In the genomic region with DNA sequence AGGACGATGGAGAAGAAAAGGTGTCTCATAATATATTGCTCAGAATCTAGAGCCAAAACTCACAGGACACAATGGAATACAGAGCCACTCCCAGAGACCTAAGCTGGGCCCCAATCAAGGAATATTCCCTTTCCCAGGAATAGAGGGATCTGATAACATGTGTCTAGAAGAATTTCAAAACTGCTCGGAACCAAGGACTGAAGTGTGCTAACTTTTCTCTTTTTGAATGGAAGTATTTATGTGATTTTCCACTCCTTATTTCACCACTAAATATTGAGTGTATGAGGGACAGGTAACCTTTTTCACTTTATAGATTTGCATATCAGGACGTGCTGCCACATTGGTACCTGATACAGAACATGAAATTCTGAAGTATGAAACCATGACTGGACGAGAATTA, we compare ENCODE assay signal across 33 cellular contexts. TPM values are rescaled to one million over a fixed set of nuclear protein-coding genes. Genes with fewer than 3 reads are reported as not detected.
DNase-seq lines count a peak whose midpoint lies in the region; ATAC-seq, FAIRE-seq and TF ChIP-seq lines count a peak whose summit lies in the region.
"Had no signal": no experiment of that assay in that cellular context is flagged by ENCODE, and none has a peak within 500 bp of the region (broad histone marks: within the 10 kb centered on the region; RNA-seq: fewer than 3 reads in every experiment).

No MANE protein-coding gene starts in this region.

- no peak for TF ChIP-seq CTCF in K562 (IDR thresholded peaks at IDR 0.05 in 2 of 3, conservative IDR thresholded peaks at IDR 0.05 in 1 of 3; ENCODE audit: insufficient read depth in 2 of 3, low read depth in 1 of 3, low read length in 3 of 3)
- TF ChIP-seq CTCF in endothelial cell (IDR thresholded peaks at IDR 0.05; ENCODE audit: unreplicated experiment), result no peak

- no peak for TF ChIP-seq RAD21 in K562 (CRISPR knock-in tag; conservative IDR thresholded peaks at IDR 0.05 in 1 of 2, IDR thresholded peaks at IDR 0.05 in 1 of 2)

- no peaks in the 10 kb centered on the region for H4K20me1 ChIP-seq in K562 (replicated peaks; ENCODE audit: control insufficient read depth, insufficient read depth, low read length)
- H4K20me1 ChIP-seq: BLaER1; BLaER1 treated with 17β-estradiol and CSF1 and Interleukin-3, amounts not matched to agents 10 nM and 100 nM had no signal

- TF ChIP-seq POLR2A in K562 (conservative IDR thresholded peaks at IDR 0.05), result no peak

- no peaks in the 10 kb centered on the region for H3K27me3 ChIP-seq in K562 (ENCODE audit: control insufficient read depth in 2 of 2, insufficient read depth in 2 of 2, low read length in 2 of 2)
- H3K27me3 ChIP-seq: BE2C; BLaER1; BLaER1 treated with 17β-estradiol and CSF1 and Interleukin-3, amounts not matched to agents 10 nM and 100 nM had no signal

- no peaks in the 10 kb centered on the region for H3K9me3 Mint-ChIP-seq in endothelial cell (ENCODE audit: unreplicated experiment)
- H3K9me3 Mint-ChIP-seq: CD4-positive, alpha-beta T cell; CD8-positive, alpha-beta memory T cell; CD8-positive, alpha-beta T cell had no signal

- H2AFZ ChIP-seq in K562 (ENCODE audit: low read depth, low read length), result no peak overlapping the region

- H3K4me2 ChIP-seq in K562 (ENCODE audit: insufficient read depth, low read length), result peak overlapping the region; percentile 24; the same call in 1 of the 2 replicates
- H3K4me2 ChIP-seq: A549, BLaER1 had no signal

- DNase-seq in K562 (ENCODE audit: extremely low read depth in 1 of 4, low spot score in 3 of 4), result no peak
- DNase-seq in endothelial cell (ENCODE audit: low spot score), result no peak
- DNase-seq in midbrain (lab: John Stamatoyannopoulos, UW), result no peak
- DNase-seq: 8988T; ACHN; AML-193; BE2C; C1 segment of cervical spinal cord; Caco-2; Calu3; CD4-positive, alpha-beta memory T cell; CD4-positive, alpha-beta T cell; CD4-positive, CD25-positive, alpha-beta regulatory T cell; CD8-positive, alpha-beta memory T cell; CD8-positive, alpha-beta T cell; COR-L47; DMS 273 treated with DMSO at 0.1 percent for 48 hours; DMS153; DMS53; DMS79; DMS79 treated with DMSO at 0.1 percent for 48 hours; DND-41; EL had no signal

- POLR2A ChIA-PET in K562 (lab: Yijun Ruan, JAX), result no interaction called here

- intact Hi-C loops in K562 (cut with micrococcal nuclease), result no loop called here

- in situ Hi-C loops in K562 (cut with MboI), result no loop called here

- BruUV-seq in K562 (replicated peaks; lab: Mats Ljungman, UMichigan), result no TSS peak

- no peaks in the 10 kb centered on the region for H3K9me1 ChIP-seq in K562 (ENCODE audit: control insufficient read depth, insufficient read depth, low read length)

- H3K9me3 ChIP-seq in K562 (replicated peaks; ENCODE audit: control insufficient read depth, insufficient read depth, low read depth, low read length), result no peaks in the 10 kb centered on the region; the same call in 1 of the 2 replicates
- H3K9me3 ChIP-seq: A549; BE2C; BLaER1; BLaER1 treated with 17β-estradiol and CSF1 and Interleukin-3, amounts not matched to agents 10 nM and 100 nM; Caco-2 had no signal

- H3K4me1 ChIP-seq in K562 (replicated peaks in 1 of 2; ENCODE audit: control insufficient read depth in 2 of 2, insufficient read depth in 2 of 2, low read length in 2 of 2), result peaks cover 0 to 13% of the 10 kb centered on the region in 2 experiments; a peak in 2 of 5 replicates
- H3K4me1 ChIP-seq: A549, BE2C, Caco-2 had no signal

- H3K4me1 Mint-ChIP-seq in endothelial cell (ENCODE audit: unreplicated experiment), result peaks cover 13% of the 10 kb centered on the region
- H3K4me1 Mint-ChIP-seq: CD14-positive monocyte; CD4-positive, alpha-beta memory T cell; CD4-positive, CD25-positive, alpha-beta regulatory T cell; CD8-positive, alpha-beta memory T cell had no signal

- no peaks in the 10 kb centered on the region for H3K36me3 Mint-ChIP-seq in endothelial cell (ENCODE audit: low read depth, unreplicated experiment)
- H3K36me3 Mint-ChIP-seq: CD14-positive monocyte; CD4-positive, alpha-beta memory T cell; CD4-positive, CD25-positive, alpha-beta regulatory T cell; CD8-positive, alpha-beta memory T cell; CD8-positive, alpha-beta T cell had no signal

- no peak for TF ChIP-seq EP300 in K562 (IDR thresholded peaks at IDR 0.05; ENCODE audit: low read length)

- 46% methylated on average over 4 of the region's 4 CpGs for WGBS in K562 (ENCODE audit: insufficient coverage, low coverage, missing lambda C conversion rate)

- H3K4me3 Mint-ChIP-seq in endothelial cell (ENCODE audit: unreplicated experiment), result no peak overlapping the region
- H3K4me3 Mint-ChIP-seq: B cell; CD14-positive monocyte; CD4-positive, alpha-beta memory T cell; CD4-positive, alpha-beta T cell; CD8-positive, alpha-beta memory T cell; CD8-positive, alpha-beta T cell had no signal

- no peak for ATAC-seq in K562
- ATAC-seq in HG02884 (IDR thresholded peaks at IDR 0.05; ENCODE audit: unreplicated experiment), result no peak
- ATAC-seq: A549; CD8-positive, alpha-beta T cell had no signal

- H3K27me3 Mint-ChIP-seq in endothelial cell (ENCODE audit: unreplicated experiment), result peaks cover 1% of the 10 kb centered on the region
- H3K27me3 Mint-ChIP-seq: B cell; CD4-positive, alpha-beta T cell had no signal

- H3K27ac ChIP-seq in K562 (ENCODE audit: extremely low read depth, low read depth, low read length), result no peak overlapping the region
- H3K27ac ChIP-seq: 22Rv1; A549; BLaER1; BLaER1 treated with 17β-estradiol and CSF1 and Interleukin-3, amounts not matched to agents 10 nM and 100 nM; C4-2B had no signal

- H3K9ac ChIP-seq in K562 (ENCODE audit: insufficient read depth in 1 of 2, low read depth in 2 of 2, low read length in 2 of 2), result no peak overlapping the region
- H3K9ac ChIP-seq: BLaER1; BLaER1 treated with 17β-estradiol and CSF1 and Interleukin-3, amounts not matched to agents 10 nM and 100 nM had no signal

- H3K4me3 ChIP-seq in K562, result no peak overlapping the region
- H3K4me3 ChIP-seq: A549; BLaER1; BLaER1 treated with 17β-estradiol and CSF1 and Interleukin-3, amounts not matched to agents 10 nM and 100 nM had no signal

- FAIRE-seq in K562 (lab: Jason Lieb, UNC), result no peak
- FAIRE-seq: A204.1, A549, D721Med had no signal

- H3K27ac Mint-ChIP-seq in endothelial cell (ENCODE audit: unreplicated experiment), result peak overlapping the region; percentile 72
- H3K27ac Mint-ChIP-seq: B cell; CD14-positive monocyte; CD4-positive, alpha-beta memory T cell; CD4-positive, alpha-beta T cell; CD4-positive, CD25-positive, alpha-beta regulatory T cell; CD8-positive, alpha-beta memory T cell; CD8-positive, alpha-beta T cell had no signal

- CTCF ChIA-PET in K562 (lab: Yijun Ruan, JAX; ENCODE audit: low intra/inter-chr PET ratio), result no interaction called here

- H3K36me3 ChIP-seq in K562 (ENCODE audit: control insufficient read depth, insufficient read depth, low read length), result no peaks in the 10 kb centered on the region
- H3K36me3 ChIP-seq: BE2C; BLaER1; BLaER1 treated with 17β-estradiol and CSF1 and Interleukin-3, amounts not matched to agents 10 nM and 100 nM had no signal

- no peaks in the 10 kb centered on the region for H3K79me2 ChIP-seq in K562 (ENCODE audit: control insufficient read depth, insufficient read depth, low read length)

RNA-seq across cellular contexts. Expression of a gene that starts 9.2 kb away (rescaled TPM):
- 2.5 and 10.7 TPM in 2 replicates for total RNA-seq in K562 (2011; cell fraction: chromatin; rRNA removed; ENCODE audit: low replicate concordance)
- total RNA-seq in K562 (2011; cell fraction: nucleolus; rRNA removed), result 2.0 and 3.4 TPM in 2 replicates
- total RNA-seq in K562 (2011; cell fraction: nucleoplasm; rRNA removed), result 5.7 and 10.3 TPM in 2 replicates
- total RNA-seq in K562 (2014; rRNA removed) (4.0 and 6.2 TPM in 2 replicates), K562 (2014; rRNA removed; fragmentation: Illumina TruSeq; extraction: Trizol) (9.8 and 10.1 TPM in 2 replicates), K562 (2015; rRNA removed; fragmentation: Illumina TruSeq; extraction: Trizol) (7.7 and 9.1 TPM in 2 replicates), K562 (2021) (7.4 and 8.5 TPM in 2 replicates), endothelial cell (ENCODE audit: unreplicated experiment) (16.1 TPM)
- polyA plus RNA-seq in K562 (2011; rRNA removed) (4.7 and 5.7 TPM in 2 replicates), K562 (2014; fragmentation: Illumina TruSeq; extraction: Trizol) (5.4 and 6.0 TPM in 2 replicates), K562 (2014; fragmentation: Nextera tagmentation; extraction: Ambion mirVana) (1 to 10 TPM; 3.4 to 4.3 TPM), K562 (2014; rRNA removed) (4.3 and 4.9 TPM in 2 replicates)
- 2.0 and 3.4 TPM in 2 replicates for polyA plus RNA-seq in K562 (2011; cell fraction: cytosol; rRNA removed)
- polyA plus RNA-seq in K562 (2011; cell fraction: nucleus; rRNA removed), result 2.2 and 2.6 TPM in 2 replicates
- 4.5 and 6.5 TPM in 2 replicates for polyA plus RNA-seq in K562 (2012)
- polyA minus RNA-seq in K562 (2011; rRNA and poly(A)+ RNA removed), result 5.1 and 6.6 TPM in 2 replicates
- 3.3 and 3.6 TPM in 2 replicates for polyA minus RNA-seq in K562 (2011; cell fraction: cytosol; rRNA and poly(A)+ RNA removed)
- 5.1 and 6.0 TPM in 2 replicates for polyA minus RNA-seq in K562 (2011; cell fraction: nucleus; rRNA and poly(A)+ RNA removed)

RNA-seq across cellular contexts. Expression of a gene that starts 51.0 kb away (rescaled TPM):
- total RNA-seq in K562 (2011; cell fraction: chromatin; rRNA removed; ENCODE audit: low replicate concordance), result 0.44 TPM in 2 replicates
- 0.17 and 0.39 TPM in 2 replicates for total RNA-seq in K562 (2011; cell fraction: nucleolus; rRNA removed)
- total RNA-seq in K562 (2011; cell fraction: nucleoplasm; rRNA removed), result 0.38 TPM in 1 of 2 replicates, not detected in the other
- total RNA-seq in K562 (2014; rRNA removed) (0.41 and 0.45 TPM in 2 replicates), K562 (2014; rRNA removed; fragmentation: Illumina TruSeq; extraction: Trizol) (0.29 and 0.35 TPM in 2 replicates), K562 (2015; rRNA removed; fragmentation: Illumina TruSeq; extraction: Trizol) (0.29 and 0.64 TPM in 2 replicates), K562 (2021) (0.58 and 1.0 TPM in 2 replicates), endothelial cell (ENCODE audit: unreplicated experiment) (1.0 TPM)
- polyA plus RNA-seq in K562 (2011; rRNA removed) (0.47 and 0.70 TPM in 2 replicates), K562 (2014; fragmentation: Illumina TruSeq; extraction: Trizol) (0.30 and 0.44 TPM in 2 replicates), K562 (2014; fragmentation: Nextera tagmentation; extraction: Ambion mirVana) (under 1 TPM; 0.32 to 0.37 TPM), K562 (2014; rRNA removed) (0.13 and 0.69 TPM in 2 replicates)
- 0.13 and 0.60 TPM in 2 replicates for polyA plus RNA-seq in K562 (2011; cell fraction: cytosol; rRNA removed)
- polyA plus RNA-seq in K562 (2011; cell fraction: nucleus; rRNA removed), result 0.20 and 0.38 TPM in 2 replicates
- 0.59 and 1.3 TPM in 2 replicates for polyA plus RNA-seq in K562 (2012)
- 0.81 and 1.8 TPM in 2 replicates for polyA minus RNA-seq in K562 (2011; rRNA and poly(A)+ RNA removed)
- polyA minus RNA-seq in K562 (2011; cell fraction: cytosol; rRNA and poly(A)+ RNA removed), result not detected in 2 replicates
- 0.54 and 1.7 TPM in 2 replicates for polyA minus RNA-seq in K562 (2011; cell fraction: nucleus; rRNA and poly(A)+ RNA removed)

RNA-seq across cellular contexts. Expression of a gene that starts 53.3 kb away (rescaled TPM):
- 7.7 and 28.3 TPM in 2 replicates for total RNA-seq in K562 (2011; cell fraction: chromatin; rRNA removed; ENCODE audit: low replicate concordance)
- 3.0 and 5.4 TPM in 2 replicates for total RNA-seq in K562 (2011; cell fraction: nucleolus; rRNA removed)
- 13.4 and 24.3 TPM in 2 replicates for total RNA-seq in K562 (2011; cell fraction: nucleoplasm; rRNA removed)
- total RNA-seq in K562 (2014; rRNA removed) (4.7 TPM in 2 replicates), K562 (2014; rRNA removed; fragmentation: Illumina TruSeq; extraction: Trizol) (7.1 TPM in 2 replicates), K562 (2015; rRNA removed; fragmentation: Illumina TruSeq; extraction: Trizol) (7.2 and 7.7 TPM in 2 replicates), K562 (2021) (3.5 and 3.6 TPM in 2 replicates), endothelial cell (ENCODE audit: unreplicated experiment) (8.3 TPM)
- polyA plus RNA-seq in K562 (2011; rRNA removed) (4.6 and 5.6 TPM in 2 replicates), K562 (2014; fragmentation: Illumina TruSeq; extraction: Trizol) (3.7 and 4.3 TPM in 2 replicates), K562 (2014; fragmentation: Nextera tagmentation; extraction: Ambion mirVana) (1 to 10 TPM; 4.1 to 4.3 TPM), K562 (2014; rRNA removed) (4.3 and 4.6 TPM in 2 replicates)
- polyA plus RNA-seq in K562 (2011; cell fraction: cytosol; rRNA removed), result 1.00 and 1.9 TPM in 2 replicates
- 6.5 and 6.8 TPM in 2 replicates for polyA plus RNA-seq in K562 (2011; cell fraction: nucleus; rRNA removed)
- 2.6 and 3.2 TPM in 2 replicates for polyA plus RNA-seq in K562 (2012)
- 7.0 and 8.8 TPM in 2 replicates for polyA minus RNA-seq in K562 (2011; rRNA and poly(A)+ RNA removed)
- 1.6 and 2.2 TPM in 2 replicates for polyA minus RNA-seq in K562 (2011; cell fraction: cytosol; rRNA and poly(A)+ RNA removed)
- polyA minus RNA-seq in K562 (2011; cell fraction: nucleus; rRNA and poly(A)+ RNA removed), result 7.1 and 10.7 TPM in 2 replicates

RNA-seq across cellular contexts. Expression of a gene that starts 53.4 kb away (rescaled TPM):
- 5.2 and 5.8 TPM in 2 replicates for total RNA-seq in K562 (2011; cell fraction: chromatin; rRNA removed; ENCODE audit: low replicate concordance)
- 10.7 and 11.8 TPM in 2 replicates for total RNA-seq in K562 (2011; cell fraction: nucleolus; rRNA removed)
- 5.4 and 10.4 TPM in 2 replicates for total RNA-seq in K562 (2011; cell fraction: nucleoplasm; rRNA removed)
- total RNA-seq in K562 (2014; rRNA removed) (28.8 and 33.6 TPM in 2 replicates), K562 (2014; rRNA removed; fragmentation: Illumina TruSeq; extraction: Trizol) (24.5 and 34.0 TPM in 2 replicates), K562 (2015; rRNA removed; fragmentation: Illumina TruSeq; extraction: Trizol) (29.1 and 30.0 TPM in 2 replicates), K562 (2021) (26.6 and 26.7 TPM in 2 replicates), endothelial cell (ENCODE audit: unreplicated experiment) (18.0 TPM)
- polyA plus RNA-seq in K562 (2011; rRNA removed) (20.4 and 21.8 TPM in 2 replicates), K562 (2014; fragmentation: Illumina TruSeq; extraction: Trizol) (20.2 and 20.7 TPM in 2 replicates), K562 (2014; fragmentation: Nextera tagmentation; extraction: Ambion mirVana) (1 to 10 TPM; 3.6 to 7.9 TPM), K562 (2014; rRNA removed) (17.2 and 30.0 TPM in 2 replicates)
- polyA plus RNA-seq in K562 (2011; cell fraction: cytosol; rRNA removed), result 10.6 and 24.7 TPM in 2 replicates
- 5.5 and 6.9 TPM in 2 replicates for polyA plus RNA-seq in K562 (2011; cell fraction: nucleus; rRNA removed)
- 16.4 and 20.2 TPM in 2 replicates for polyA plus RNA-seq in K562 (2012)
- polyA minus RNA-seq in K562 (2011; rRNA and poly(A)+ RNA removed), result 17.8 and 21.4 TPM in 2 replicates
- 16.9 TPM in 2 replicates for polyA minus RNA-seq in K562 (2011; cell fraction: cytosol; rRNA and poly(A)+ RNA removed)
- polyA minus RNA-seq in K562 (2011; cell fraction: nucleus; rRNA and poly(A)+ RNA removed), result 10.4 and 13.9 TPM in 2 replicates
